Comparison of ENCODE assay signal across 8 cellular contexts in genomic region chr19:39970674-39971379, GRCh38. TPM values are rescaled to one million over a fixed set of nuclear protein-coding genes. Genes with fewer than 3 reads are reported as not detected.
DNase-seq lines count a peak whose midpoint lies in the region; ATAC-seq and TF ChIP-seq lines count a peak whose summit lies in the region.

Gene PSMC4 (plus strand): TSS chr19:39971165. CDS start chr19:39971203, 38 bp downstream.

- intact Hi-C loops in spleen (cut with DNase I; ENCODE audit: low total_unique reads): loop anchor here (5.0 kb wide), 1 partner anchor 79 kb away; no protein-coding TSS in a partner anchor

- peaks cover 36% of the 10 kb centered on the region for H3K36me3 Mint-ChIP-seq in WTC11
- peaks cover 15 to 21% (median 20%) of the 10 kb centered on the region in 3 donors for H3K36me3 Mint-ChIP-seq in immature natural killer cell

- 0% methylated on average over 12 to 47 of the region's 47 CpGs for WGBS in spleen, 5 donors

- peak; percentile 76 for TF ChIP-seq CTCF in AG04450 (IDR thresholded peaks at IDR 0.05; ENCODE audit: low read depth, low read length)
- no peak for TF ChIP-seq CTCF in WTC11 (IDR thresholded peaks at IDR 0.05)
- peak; percentile 91 to 99 (median 97) for TF ChIP-seq CTCF in spleen (IDR thresholded peaks at IDR 0.05 in 8 of 11, conservative IDR thresholded peaks at IDR 0.05 in 3 of 11)

- peaks cover 25% of the 10 kb centered on the region for H3K4me1 Mint-ChIP-seq in WTC11
- peaks cover 37 to 43% of the 10 kb centered on the region in 2 donors for H3K4me1 Mint-ChIP-seq in immature natural killer cell

- peaks cover 19 to 48% (median 35%) of the 10 kb centered on the region in 6 donors for H3K4me1 ChIP-seq in spleen

- H3K4me3 Mint-ChIP-seq in WTC11 (peak within 1 kb of the TSS; percentile 97), immature natural killer cell (peak within 1 kb of the TSS; percentile 90 to 100 (median 97))

- H3K9me3 Mint-ChIP-seq in WTC11 (peaks cover 4% of the 10 kb centered on the region), immature natural killer cell (no peaks in the 10 kb centered on the region)

- ATAC-seq in GM18873 (IDR thresholded peaks at IDR 0.05; ENCODE audit: low FRiP score, unreplicated experiment) (peak; percentile 93), HG03159 (IDR thresholded peaks at IDR 0.05; ENCODE audit: unreplicated experiment) (peak; percentile 96), WTC11 (peak; percentile 100)

- CTCF ChIA-PET in AG04450 (lab: Charles Lee) (interaction anchor here (0.5 to 4.6 kb wide), 35 partner anchors 8 to 468 kb away, joined by 3 to 83 read pairs (median 4); partner anchors contain the start of genes DYRK1B, FBL and ZNF546), WTC11 (lab: Charles Lee) (interaction anchor here (0.5 to 2.6 kb wide), 21 partner anchors 10 to 334 kb away, joined by 3 to 23 read pairs (median 5); partner anchors contain the start of genes DYRK1B, TTC9B and ZNF546)

- H3K27ac ChIP-seq in AG04450 (ENCODE audit: low read depth, low read length) (peak within 1 kb of the TSS; percentile 91), caudate nucleus (ENCODE audit: low read depth, low read length) (peak within 1 kb of the TSS; percentile 92), spleen (peak within 1 kb of the TSS; percentile 92 to 96 (median 93))

- H3K9me3 ChIP-seq in AG04450 (ENCODE audit: control insufficient read depth, insufficient read depth, low read length) (no peaks in the 10 kb centered on the region; the same call in 1 of the 2 replicates), spleen (no peaks in the 10 kb centered on the region)

- H3K27ac Mint-ChIP-seq in WTC11 (peak within 1 kb of the TSS; percentile 96), immature natural killer cell (peak within 1 kb of the TSS; percentile 96 to 100 (median 98))

- H3K4me3 ChIP-seq in AG04450 (ENCODE audit: low read depth, low read length): peak within 1 kb of the TSS; percentile 98
- peak within 1 kb of the TSS; percentile 60 to 87 (median 74) for H3K4me3 ChIP-seq in spleen

- DNase-seq in AG04450 (ENCODE audit: low read depth, low spot score): peak; percentile 97
- peak; percentile 100 for DNase-seq in NCI-H2227 treated with DMSO at 0.1 percent for 48 hours (lab: John Stamatoyannopoulos, UW)
- DNase-seq in WTC11 (ENCODE audit: low spot score): peak; percentile 97
- peak; percentile 76 to 99 (median 98) for DNase-seq in caudate nucleus (lab: John Stamatoyannopoulos, UW)
- DNase-seq in immature natural killer cell: peak; percentile 98 to 99 (median 99)
- DNase-seq in spleen: peak; percentile 100

- peaks cover 2 to 40% (median 39%) of the 10 kb centered on the region in 6 donors for H3K36me3 ChIP-seq in spleen

- POLR2A ChIA-PET in AG04450 (lab: Yijun Ruan, JAX): interaction anchor here (0.8 to 2.2 kb wide), 7 partner anchors 19 to 535 kb away, joined by 3 to 8 read pairs (median 3); partner anchors contain the start of genes DYRK1B, RPS16 and ZNF546
- POLR2A ChIA-PET in WTC11 (lab: Charles Lee): interaction anchor here (0.9 to 1.2 kb wide), 7 partner anchors 9 to 178 kb away, joined by 3 to 10 read pairs (median 4); partner anchors contain the start of genes ZNF546 and ZNF780A

- no peaks in the 10 kb centered on the region for H3K27me3 Mint-ChIP-seq in WTC11 (ENCODE audit: low read depth)
- H3K27me3 Mint-ChIP-seq in immature natural killer cell (ENCODE audit: low read depth in 3 of 3): peaks cover 0 to 11% (median 8%) of the 10 kb centered on the region in 3 donors

- H3K27me3 ChIP-seq in AG04450 (ENCODE audit: control insufficient read depth, insufficient read depth, low read length) (no peaks in the 10 kb centered on the region), spleen (replicated peaks in 1 of 7) (no peaks in the 10 kb centered on the region)

- TF ChIP-seq POLR2A in spleen (IDR thresholded peaks at IDR 0.05): peak; percentile 17 to 69 (median 18)

TF ChIP-seq in WTC11, 78 proteins besides CTCF, POLR2A, EP300 and RAD21 (continues in another document):
- TF ChIP-seq AR (CRISPR knock-in tag; IDR thresholded peaks at IDR 0.05) (no peak), FOXP4 (CRISPR knock-in tag; IDR thresholded peaks at IDR 0.05) (peak; percentile 78; the same call in 1 of the 2 replicates), E2F5 (CRISPR knock-in tag; IDR thresholded peaks at IDR 0.05) (peak; percentile 86), IRF1 (CRISPR knock-in tag; IDR thresholded peaks at IDR 0.05) (0 out of 2 replicates have a peak, but pooled peaks have one; percentile 52), EMX1 (CRISPR knock-in tag; IDR thresholded peaks at IDR 0.05) (no peak), HMGXB4 (CRISPR knock-in tag; IDR thresholded peaks at IDR 0.05) (peak; percentile 91), SMAD3 (CRISPR knock-in tag; IDR thresholded peaks at IDR 0.05; ENCODE audit: borderline replicate concordance) (peak; percentile 23; the same call in 1 of the 2 replicates), SP1 (CRISPR knock-in tag; conservative IDR thresholded peaks at IDR 0.05) (peak; percentile 80), ZNF416 (CRISPR knock-in tag; IDR thresholded peaks at IDR 0.05) (0 out of 2 replicates have a peak, but pooled peaks have one; percentile 52), CREM (CRISPR knock-in tag; IDR thresholded peaks at IDR 0.05) (peak; percentile 92), ATF1 (CRISPR knock-in tag; IDR thresholded peaks at IDR 0.05) (no peak)

RNA-seq across cellular contexts. Expression of gene PSMC4, which starts in this region (rescaled TPM):
- polyA plus RNA-seq in AG04450 (2011; rRNA removed) (68.6 and 90.2 TPM in 2 replicates), immature natural killer cell (100 to 1,000 TPM; 113 to 133 (median 127) TPM), spleen (10 to 100 TPM; 53.2 to 66.4 (median 55.5) TPM)
- polyA minus RNA-seq in AG04450 (2011; rRNA and poly(A)+ RNA removed): 51.0 and 72.4 TPM in 2 replicates
- total RNA-seq in WTC11 (2021) (96.7 to 105 TPM (median 97.2 TPM) in 3 replicates), spleen (10 to 100 TPM; 58.9 to 85.4 (median 65.4) TPM)

Comparison
In these comparisons a context has a peak if more than half of its experiments do, and no peak if none do; other contexts are left out.
1. Peak in every context shown above with its lines: DNase-seq, ATAC-seq, H3K4me3 ChIP-seq and H3K27ac ChIP-seq.